In genomic region chr2:84187258-84187657, GRCh38 we compare ENCODE assay signal across 19 cellular contexts.
DNase-seq lines count a peak whose midpoint lies in the region; TF ChIP-seq lines count a peak whose summit lies in the region.
"Had no signal": no experiment of that assay in that cellular context is flagged by ENCODE, and none has a peak within 500 bp of the region (broad histone marks: within the 10 kb centered on the region; RNA-seq: fewer than 3 reads in every experiment).

No MANE protein-coding gene starts in this region.

- no CpG with 5 or more reads among the region's 3 CpGs for WGBS in mesendoderm (ENCODE audit: extremely low coverage, insufficient coverage, low lambda C conversion rate)

- H2BK15ac ChIP-seq in mesendoderm (replicated peaks; ENCODE audit: low read depth): no peak overlapping the region

- DNase-seq in NCI-H748 (lab: John Stamatoyannopoulos, UW; ENCODE audit: unreplicated experiment): peak; percentile 11
- DNase-seq in NCI-H748 treated with DMSO at 0.1 percent for 48 hours (lab: John Stamatoyannopoulos, UW): no peak
- DNase-seq in NB4 (ENCODE audit: low read depth): peak; percentile 5
- DNase-seq in mesendoderm: peak; percentile 62
- peak; percentile 2 for DNase-seq in neural progenitor cell (ENCODE audit: low spot score)
- DNase-seq in central memory CD4-positive, alpha-beta T cell: no peak
- DNase-seq in NCI-H446 treated with DMSO at 0.1 percent for 48 hours (lab: John Stamatoyannopoulos, UW): no peak
- DNase-seq in HCEC 1CT: no peak
- DNase-seq: ACHN; C1 segment of cervical spinal cord; Calu3; CD4-positive, alpha-beta memory T cell; COR-L47; DMS53; DMS79 treated with DMSO at 0.1 percent for 48 hours; GOT3 had no signal

- no peak overlapping the region for H3K18ac ChIP-seq in mesendoderm (ENCODE audit: low read length)

- H3K27ac Mint-ChIP-seq in neural progenitor cell: no peak overlapping the region
- H3K27ac Mint-ChIP-seq: CD4-positive, alpha-beta memory T cell had no signal

- H2AK5ac ChIP-seq in mesendoderm (ENCODE audit: low read length): no peak overlapping the region

- H4K8ac ChIP-seq in mesendoderm (ENCODE audit: low read depth, low read length): no peak overlapping the region

- no peaks in the 10 kb centered on the region for H3K9me3 ChIP-seq in neural progenitor cell (ENCODE audit: low read depth)
- H3K9me3 ChIP-seq: HAP-1 had no signal

- H3K79me2 ChIP-seq in mesendoderm (ENCODE audit: control insufficient read depth, insufficient read depth, low read length) (no peaks in the 10 kb centered on the region), neural progenitor cell (ENCODE audit: low read depth) (no peaks in the 10 kb centered on the region)

- H3K9me3 Mint-ChIP-seq in neural progenitor cell: no peaks in the 10 kb centered on the region
- H3K9me3 Mint-ChIP-seq: CD4-positive, alpha-beta memory T cell had no signal

- H3K4me1 ChIP-seq in mesendoderm (ENCODE audit: control insufficient read depth, low read depth, low read length) (no peaks in the 10 kb centered on the region), neural progenitor cell (no peaks in the 10 kb centered on the region)
- H3K4me1 ChIP-seq: HAP-1 had no signal

- H3K27me3 ChIP-seq in mesendoderm (ENCODE audit: insufficient read depth, low read length, poor library complexity) (no peaks in the 10 kb centered on the region), neural progenitor cell (no peaks in the 10 kb centered on the region)

- H2BK5ac ChIP-seq in mesendoderm (ENCODE audit: low read length): no peak overlapping the region

- H3K56ac ChIP-seq in mesendoderm (ENCODE audit: low read length): no peak overlapping the region

- H2AFZ ChIP-seq in neural progenitor cell (replicated peaks): no peak overlapping the region

- no peak overlapping the region for H3K23ac ChIP-seq in mesendoderm (ENCODE audit: low read length)

- H3K79me1 ChIP-seq in mesendoderm (ENCODE audit: low read length): no peaks in the 10 kb centered on the region

- no peak overlapping the region for H3K4me2 ChIP-seq in mesendoderm (ENCODE audit: low read length)
- no peak overlapping the region for H3K4me2 ChIP-seq in neural progenitor cell

- no peaks in the 10 kb centered on the region for H3K36me3 ChIP-seq in mesendoderm (ENCODE audit: control insufficient read depth, insufficient read depth, low read length)
- H3K36me3 ChIP-seq in neural progenitor cell: no peaks in the 10 kb centered on the region
- H3K36me3 ChIP-seq: HAP-1 had no signal

- H3K4ac ChIP-seq in mesendoderm (ENCODE audit: low read depth, low read length): no peak overlapping the region

- H3K4me3 ChIP-seq in NB4 (ENCODE audit: low read depth, low read length) (no peak overlapping the region), mesendoderm (ENCODE audit: low read length) (no peak overlapping the region), neural progenitor cell (no peak overlapping the region)
- H3K4me3 ChIP-seq: GM12878, HAP-1 had no signal

- no peaks in the 10 kb centered on the region for H3F3A ChIP-seq in neural progenitor cell (ENCODE audit: low read depth)

- H3K9ac ChIP-seq in mesendoderm (ENCODE audit: low read length): no peak overlapping the region
- H3K9ac ChIP-seq in neural progenitor cell: no peak overlapping the region

- no peaks in the 10 kb centered on the region for H4K20me1 ChIP-seq in neural progenitor cell (ENCODE audit: low read depth)

- H3K4me1 Mint-ChIP-seq in neural progenitor cell: no peaks in the 10 kb centered on the region
- H3K4me1 Mint-ChIP-seq: CD4-positive, alpha-beta memory T cell had no signal

- TF ChIP-seq CTCF in NB4 (IDR thresholded peaks at IDR 0.05; ENCODE audit: low read depth, low read length) (no peak), neural progenitor cell (IDR thresholded peaks at IDR 0.05) (no peak)

- H4K5ac ChIP-seq in mesendoderm (ENCODE audit: low read length): no peak overlapping the region

- no peak for TF ChIP-seq POLR2A in NB4 (IDR thresholded peaks at IDR 0.05; ENCODE audit: extremely low read depth, insufficient read length)

- no peaks in the 10 kb centered on the region for H3K36me3 Mint-ChIP-seq in neural progenitor cell
- H3K36me3 Mint-ChIP-seq: CD4-positive, alpha-beta memory T cell had no signal

- no peak overlapping the region for H3K27ac ChIP-seq in mesendoderm (ENCODE audit: low read depth, low read length)
- H3K27ac ChIP-seq in neural progenitor cell: no peak overlapping the region
- H3K27ac ChIP-seq: 22Rv1 had no signal

- H2BK120ac ChIP-seq in mesendoderm (ENCODE audit: low read depth, low read length): no peak overlapping the region

- H3K27me3 Mint-ChIP-seq in neural progenitor cell (ENCODE audit: insufficient read depth, low read depth): no peaks in the 10 kb centered on the region
- H3K27me3 Mint-ChIP-seq: CD4-positive, alpha-beta memory T cell had no signal

- no peak overlapping the region for H3K4me3 Mint-ChIP-seq in neural progenitor cell
- H3K4me3 Mint-ChIP-seq: CD4-positive, alpha-beta memory T cell had no signal

Comparison
In these comparisons a context has a peak if more than half of its experiments do, and no peak if none do; other contexts are left out.
1. DNase-seq: peak in NCI-H748 (single experiment), NB4 (single experiment), mesendoderm (single experiment) and neural progenitor cell (single experiment); none in NCI-H748 treated with DMSO at 0.1 percent for 48 hours (single experiment), central memory CD4-positive, alpha-beta T cell (single experiment), NCI-H446 treated with DMSO at 0.1 percent for 48 hours (single experiment) and HCEC 1CT (single experiment).